Comparison of ENCODE assay signal across 9 cellular contexts in the genomic region with DNA sequence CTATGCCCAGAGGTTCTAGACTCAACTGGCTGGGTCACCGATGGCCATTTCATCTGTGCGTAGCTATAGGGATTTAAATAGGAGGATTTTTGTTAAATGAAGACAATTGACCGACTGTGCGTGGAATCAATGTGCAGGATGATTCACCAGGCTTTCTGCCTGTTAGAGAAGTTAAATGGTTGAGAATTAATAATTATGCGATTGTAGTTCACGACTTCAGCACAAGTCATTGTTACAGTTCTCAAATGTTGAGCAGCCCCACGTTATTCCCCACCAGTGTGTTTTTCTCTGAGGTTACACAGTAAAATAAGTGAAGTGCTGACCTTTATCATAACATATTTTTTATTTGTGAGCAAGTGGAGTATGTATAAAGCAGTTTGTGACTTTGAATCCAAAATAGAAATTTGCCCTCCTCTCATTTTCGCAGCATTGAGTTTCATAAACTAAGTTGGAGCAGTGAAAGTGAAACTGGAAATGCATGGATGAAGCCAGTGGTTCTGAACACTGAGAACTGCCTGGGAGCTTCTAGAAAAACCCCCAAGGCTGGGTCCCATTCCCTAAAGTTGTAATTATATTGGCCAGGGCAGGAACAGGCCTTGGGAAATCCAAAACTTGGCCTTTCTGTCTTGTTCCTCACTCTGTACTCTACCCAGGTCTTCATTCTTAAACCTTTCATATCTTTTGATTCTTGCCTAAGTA.
DNase-seq lines count a peak whose midpoint lies in the region; ATAC-seq lines count a peak whose summit lies in the region.
"Had no signal": no experiment of that assay in that cellular context is flagged by ENCODE, and none has a peak within 500 bp of the region (broad histone marks: within the 10 kb centered on the region; RNA-seq: fewer than 3 reads in every experiment).

No MANE protein-coding gene starts in this region.

- no peaks in the 10 kb centered on the region for H3K27me3 Mint-ChIP-seq in activated T-helper 17 cell treated with anti-CD3 and anti-CD28 coated beads, Interleukin-2, amount 50 U/mL, for 72 hours

- peak; percentile 53 for ATAC-seq in GM21717 (IDR thresholded peaks at IDR 0.05; ENCODE audit: unreplicated experiment)
- peak; percentile 23 for ATAC-seq in activated T-helper 17 cell treated with anti-CD3 and anti-CD28 coated beads, Interleukin-2, amount 50 U/mL, for 72 hours (replicated peaks)
- no peak for ATAC-seq in GM19035 (IDR thresholded peaks at IDR 0.05; ENCODE audit: unreplicated experiment)
- no peak for ATAC-seq in HG03439 (IDR thresholded peaks at IDR 0.05; ENCODE audit: unreplicated experiment)

- H3K4me3 ChIP-seq in MG63: no peak overlapping the region
- H3K4me3 ChIP-seq: SJSA1 had no signal

- in situ Hi-C loops in ACHN (cut with HindIII; ENCODE audit: low pct_ligation_motif_present, low pct_unique_long_range_greater_than_20kb, low sequenced_read_pairs): no loop called here

- H3K9me3 Mint-ChIP-seq in activated T-helper 17 cell treated with anti-CD3 and anti-CD28 coated beads, Interleukin-2, amount 50 U/mL, for 72 hours: no peaks in the 10 kb centered on the region

- H3K36me3 ChIP-seq in MG63: no peaks in the 10 kb centered on the region
- H3K36me3 ChIP-seq: SJSA1 had no signal

- no peaks in the 10 kb centered on the region for H3K9me3 ChIP-seq in MG63

- no peaks in the 10 kb centered on the region for H3K27me3 ChIP-seq in MG63
- H3K27me3 ChIP-seq: SJSA1 had no signal

- DNase-seq in ACHN (peak; percentile 63), medulla oblongata (ENCODE audit: extremely low spot score) (peak; percentile 81), NCI-H2171 treated with DMSO at 0.1 percent for 48 hours (lab: John Stamatoyannopoulos, UW) (no peak), MG63 (no peak)

- peaks cover 29% of the 10 kb centered on the region for H3K4me1 Mint-ChIP-seq in activated T-helper 17 cell treated with anti-CD3 and anti-CD28 coated beads, Interleukin-2, amount 50 U/mL, for 72 hours

- no peak overlapping the region for H3K27ac Mint-ChIP-seq in activated T-helper 17 cell treated with anti-CD3 and anti-CD28 coated beads, Interleukin-2, amount 50 U/mL, for 72 hours

- H3K4me3 Mint-ChIP-seq in activated T-helper 17 cell treated with anti-CD3 and anti-CD28 coated beads, Interleukin-2, amount 50 U/mL, for 72 hours: peak overlapping the region; percentile 1

- no peaks in the 10 kb centered on the region for H3K36me3 Mint-ChIP-seq in activated T-helper 17 cell treated with anti-CD3 and anti-CD28 coated beads, Interleukin-2, amount 50 U/mL, for 72 hours (ENCODE audit: low read depth)

Comparison
In these comparisons a context has a peak if more than half of its experiments do, and no peak if none do; other contexts are left out.
1. DNase-seq: peak in ACHN (single experiment) and medulla oblongata (single experiment); none in NCI-H2171 treated with DMSO at 0.1 percent for 48 hours (single experiment) and MG63 (single experiment).
2. ATAC-seq: peak in GM21717 (single experiment) and activated T-helper 17 cell treated with anti-CD3 and anti-CD28 coated beads, Interleukin-2, amount 50 U/mL, for 72 hours (single experiment); none in GM19035 (single experiment) and HG03439 (single experiment).